ENCODE assay signal across 8 cellular contexts in the genomic region with DNA sequence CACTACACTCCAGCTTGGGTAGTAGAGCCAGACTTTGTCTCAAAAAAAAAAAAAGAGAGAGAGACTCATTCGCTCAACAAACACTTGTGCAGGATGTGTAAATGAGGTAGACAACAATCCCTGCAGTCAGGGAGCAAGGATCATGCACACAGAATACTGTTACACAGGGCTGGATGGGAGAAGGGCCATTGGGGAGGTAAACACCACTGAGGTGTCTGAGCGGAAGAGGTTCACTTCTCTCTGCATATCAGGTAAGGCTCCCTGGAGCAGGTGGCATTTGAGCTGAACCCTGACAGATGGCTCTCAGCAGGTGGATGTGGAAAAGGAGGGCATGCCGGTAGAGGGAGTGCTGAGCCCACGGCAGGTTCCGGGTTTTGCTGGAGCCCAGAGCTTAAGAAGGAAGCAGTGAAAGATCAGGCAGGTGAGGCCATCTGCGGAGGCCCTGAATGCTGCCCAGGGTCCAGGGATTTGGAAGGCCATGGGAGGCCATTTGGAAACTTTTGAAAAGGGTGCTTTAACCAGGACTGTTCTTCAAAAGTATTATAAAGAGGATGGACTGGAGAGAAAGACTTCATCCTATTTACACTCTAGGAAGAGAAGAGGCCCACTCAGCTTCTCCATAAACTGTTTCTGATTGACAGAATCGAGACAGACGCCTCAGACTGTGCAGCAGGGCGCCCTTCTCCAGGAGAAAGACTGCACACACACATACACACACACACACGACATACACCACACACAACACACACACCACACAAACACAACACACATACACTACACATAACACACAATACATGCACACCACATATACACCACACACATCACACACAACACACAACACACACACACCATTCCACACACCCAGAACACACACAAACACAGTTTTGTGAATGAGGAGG.
DNase-seq lines count a peak whose midpoint lies in the region; ATAC-seq, FAIRE-seq and TF ChIP-seq lines count a peak whose summit lies in the region.

No MANE protein-coding gene starts in this region.

- in situ Hi-C loops in HepG2 (cut with HindIII; ENCODE audit: extremely low pct_ligation_motif_present, low pct_unique_long_range_greater_than_20kb): loop anchor here (25.0 kb wide), 1 partner anchor 990 kb away; the partner anchor contains the start of gene CDX2

- peak overlapping the region; percentile 63 for H3K27ac Mint-ChIP-seq in activated naive CD4-positive, alpha-beta T cell treated with anti-CD3 and anti-CD28 coated beads, Interleukin-2, amount 10 ng/mL, durations not matched to agents 7 days and 5 days

- no TSS peak for BruUV-seq in HepG2 (replicated peaks; lab: Mats Ljungman, UMichigan)

- H4K20me1 ChIP-seq in HepG2 (ENCODE audit: insufficient read depth, low read length): no peaks in the 10 kb centered on the region

- peak; percentile 60 for ATAC-seq in HepG2
- no peak for ATAC-seq in GM19455 (IDR thresholded peaks at IDR 0.05; ENCODE audit: unreplicated experiment)
- no peak for ATAC-seq in GM19397 (IDR thresholded peaks at IDR 0.05; ENCODE audit: unreplicated experiment)
- no peak for ATAC-seq in GM18870 (IDR thresholded peaks at IDR 0.05; ENCODE audit: unreplicated experiment)

- peak; percentile 87 for FAIRE-seq in HepG2 (lab: Jason Lieb, UNC)

- POLR2A ChIA-PET in HepG2 (lab: Yijun Ruan, JAX): interaction anchor here (0.8 to 2.6 kb wide), 3 partner anchors 9 to 367 kb away, joined by 3 to 18 read pairs (median 4); no protein-coding TSS in a partner anchor

- no peaks in the 10 kb centered on the region for H3K36me3 Mint-ChIP-seq in activated naive CD4-positive, alpha-beta T cell treated with anti-CD3 and anti-CD28 coated beads, Interleukin-2, amount 10 ng/mL, durations not matched to agents 7 days and 5 days

- H3K4me1 ChIP-seq in HepG2 (ENCODE audit: insufficient read depth, low read length): peaks cover 97% of the 10 kb centered on the region

- H3K4me3 ChIP-seq in HepG2 (replicated peaks in 1 of 3; ENCODE audit: insufficient read depth in 1 of 3, low read depth in 2 of 3, low read length in 3 of 3): peak overlapping the region in 1 of 3 experiments; percentile 16; a peak in 1 of 6 replicates

- peak; percentile 55 for TF ChIP-seq RAD21 in HepG2 (CRISPR knock-in tag; IDR thresholded peaks at IDR 0.05)

- CTCF ChIA-PET in activated naive CD4-positive, alpha-beta T cell treated with anti-CD3 and anti-CD28 coated beads, Interleukin-2, amount 10 ng/mL, durations not matched to agents 7 days and 5 days (lab: Charles Lee): interaction anchor here (0.6 to 3.1 kb wide), 7 partner anchors 14 to 403 kb away, joined by 3 to 22 read pairs (median 3); no protein-coding TSS in a partner anchor
- CTCF ChIA-PET in HepG2 (lab: Yijun Ruan, JAX; ENCODE audit: low intra/inter-chr PET ratio, low total read pairs): interaction anchor here (1.2 kb wide), 1 partner anchor 11 kb away, joined by 3 read pairs; no protein-coding TSS in a partner anchor

- TF ChIP-seq CTCF in GM10266 (IDR thresholded peaks at IDR 0.05; ENCODE audit: control insufficient read depth, insufficient read depth, low read depth, missing control alignments) (peak; percentile 9), HepG2 (CRISPR knock-in tag; IDR thresholded peaks at IDR 0.05) (peak; percentile 82)

- no peaks in the 10 kb centered on the region for H3K9me3 ChIP-seq in HepG2 (ENCODE audit: low read length)

- intact Hi-C loops in HepG2 (cut with micrococcal nuclease; ENCODE audit: unreplicated experiment): loop anchor here (1.0 kb wide), 1 partner anchor 11 kb away; no protein-coding TSS in a partner anchor

- WGBS in HepG2 (ENCODE audit: low lambda C conversion rate): 3% methylated on average over 10 of the region's 10 CpGs

- H3K36me3 ChIP-seq in HepG2 (replicated peaks in 1 of 2; ENCODE audit: control insufficient read depth in 1 of 2, insufficient read depth in 2 of 2, low read length in 2 of 2): no peaks in the 10 kb centered on the region

- no peak overlapping the region for H2AFZ ChIP-seq in HepG2 (ENCODE audit: low read length)

- H3K27ac ChIP-seq in HepG2 (ENCODE audit: extremely low read length, insufficient read depth, low read length): peak overlapping the region; percentile 48

- peak overlapping the region; percentile 55 for H3K4me2 ChIP-seq in HepG2 (ENCODE audit: low read depth, low read length)

- H3K9me3 Mint-ChIP-seq in activated naive CD4-positive, alpha-beta T cell treated with anti-CD3 and anti-CD28 coated beads, Interleukin-2, amount 10 ng/mL, durations not matched to agents 7 days and 5 days: peaks cover 4% of the 10 kb centered on the region

- DNase-seq in GM10266 (ENCODE audit: extremely low spot score) (peak; percentile 21), HT1080 (ENCODE audit: low read depth) (peak; percentile 58), NOMO-1 treated with dmso at 0.1 percent for 144 hours (lab: John Stamatoyannopoulos, UW; ENCODE audit: unreplicated experiment) (peak; percentile 91), HepG2 (ENCODE audit: low spot score) (peak; percentile 74)
- DNase-seq in activated naive CD4-positive, alpha-beta T cell treated with anti-CD3 and anti-CD28 coated beads, Interleukin-2, amount 10 ng/mL, durations not matched to agents 7 days and 5 days: peak; percentile 53

- H3K79me2 ChIP-seq in HepG2 (ENCODE audit: insufficient read depth, low read length): no peaks in the 10 kb centered on the region

- H3K27me3 ChIP-seq in HepG2 (ENCODE audit: control insufficient read depth in 1 of 2, insufficient read depth in 2 of 2, low read length in 2 of 2): no peaks in the 10 kb centered on the region

- no peak overlapping the region for H3K4me3 Mint-ChIP-seq in activated naive CD4-positive, alpha-beta T cell treated with anti-CD3 and anti-CD28 coated beads, Interleukin-2, amount 10 ng/mL, durations not matched to agents 7 days and 5 days

- no peaks in the 10 kb centered on the region for H3K27me3 Mint-ChIP-seq in activated naive CD4-positive, alpha-beta T cell treated with anti-CD3 and anti-CD28 coated beads, Interleukin-2, amount 10 ng/mL, durations not matched to agents 7 days and 5 days

- TF ChIP-seq EP300 in HepG2 (IDR thresholded peaks at IDR 0.05; ENCODE audit: low read depth in 2 of 2, low read length in 2 of 2) (no peak), HepG2 (CRISPR knock-in tag; IDR thresholded peaks at IDR 0.05; ENCODE audit: borderline replicate concordance) (0 out of 2 replicates have a peak, but pooled peaks have one; percentile 24)

- no peak for TF ChIP-seq POLR2A in HepG2 (IDR thresholded peaks at IDR 0.05; ENCODE audit: insufficient read depth in 1 of 2, low read depth in 2 of 2, low read length in 2 of 2)

- no peak overlapping the region for H3K9ac ChIP-seq in HepG2 (ENCODE audit: insufficient read depth, low read depth, low read length)

- H3K4me1 Mint-ChIP-seq in activated naive CD4-positive, alpha-beta T cell treated with anti-CD3 and anti-CD28 coated beads, Interleukin-2, amount 10 ng/mL, durations not matched to agents 7 days and 5 days: no peaks in the 10 kb centered on the region

TF ChIP-seq in HepG2, 621 proteins besides CTCF, POLR2A, EP300 and RAD21 (continues in another document):
- peak; percentile 88; the same call in 1 of the 2 replicates for TF ChIP-seq TBX2 (CRISPR knock-in tag; IDR thresholded peaks at IDR 0.05; ENCODE audit: borderline replicate concordance)
- no peak for TF ChIP-seq ZNF652 (CRISPR knock-in tag; IDR thresholded peaks at IDR 0.05; ENCODE audit: borderline replicate concordance, low read depth)
- TF ChIP-seq, protein P1, sequence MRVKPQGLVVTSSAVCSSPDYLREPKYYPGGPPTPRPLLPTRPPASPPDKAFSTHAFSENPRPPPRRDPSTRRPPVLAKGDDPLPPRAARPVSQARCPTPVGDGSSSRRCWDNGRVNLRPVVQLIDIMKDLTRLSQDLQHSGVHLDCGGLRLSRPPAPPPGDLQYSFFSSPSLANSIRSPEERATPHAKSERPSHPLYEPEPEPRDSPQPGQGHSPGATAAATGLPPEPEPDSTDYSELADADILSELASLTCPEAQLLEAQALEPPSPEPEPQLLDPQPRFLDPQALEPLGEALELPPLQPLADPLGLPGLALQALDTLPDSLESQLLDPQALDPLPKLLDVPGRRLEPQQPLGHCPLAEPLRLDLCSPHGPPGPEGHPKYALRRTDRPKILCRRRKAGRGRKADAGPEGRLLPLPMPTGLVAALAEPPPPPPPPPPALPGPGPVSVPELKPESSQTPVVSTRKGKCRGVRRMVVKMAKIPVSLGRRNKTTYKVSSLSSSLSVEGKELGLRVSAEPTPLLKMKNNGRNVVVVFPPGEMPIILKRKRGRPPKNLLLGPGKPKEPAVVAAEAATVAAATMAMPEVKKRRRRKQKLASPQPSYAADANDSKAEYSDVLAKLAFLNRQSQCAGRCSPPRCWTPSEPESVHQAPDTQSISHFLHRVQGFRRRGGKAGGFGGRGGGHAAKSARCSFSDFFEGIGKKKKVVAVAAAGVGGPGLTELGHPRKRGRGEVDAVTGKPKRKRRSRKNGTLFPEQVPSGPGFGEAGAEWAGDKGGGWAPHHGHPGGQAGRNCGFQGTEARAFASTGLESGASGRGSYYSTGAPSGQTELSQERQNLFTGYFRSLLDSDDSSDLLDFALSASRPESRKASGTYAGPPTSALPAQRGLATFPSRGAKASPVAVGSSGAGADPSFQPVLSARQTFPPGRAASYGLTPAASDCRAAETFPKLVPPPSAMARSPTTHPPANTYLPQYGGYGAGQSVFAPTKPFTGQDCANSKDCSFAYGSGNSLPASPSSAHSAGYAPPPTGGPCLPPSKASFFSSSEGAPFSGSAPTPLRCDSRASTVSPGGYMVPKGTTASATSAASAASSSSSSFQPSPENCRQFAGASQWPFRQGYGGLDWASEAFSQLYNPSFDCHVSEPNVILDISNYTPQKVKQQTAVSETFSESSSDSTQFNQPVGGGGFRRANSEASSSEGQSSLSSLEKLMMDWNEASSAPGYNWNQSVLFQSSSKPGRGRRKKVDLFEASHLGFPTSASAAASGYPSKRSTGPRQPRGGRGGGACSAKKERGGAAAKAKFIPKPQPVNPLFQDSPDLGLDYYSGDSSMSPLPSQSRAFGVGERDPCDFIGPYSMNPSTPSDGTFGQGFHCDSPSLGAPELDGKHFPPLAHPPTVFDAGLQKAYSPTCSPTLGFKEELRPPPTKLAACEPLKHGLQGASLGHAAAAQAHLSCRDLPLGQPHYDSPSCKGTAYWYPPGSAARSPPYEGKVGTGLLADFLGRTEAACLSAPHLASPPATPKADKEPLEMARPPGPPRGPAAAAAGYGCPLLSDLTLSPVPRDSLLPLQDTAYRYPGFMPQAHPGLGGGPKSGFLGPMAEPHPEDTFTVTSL (CRISPR knock-in tag; IDR thresholded peaks at IDR 0.05; ENCODE audit: borderline replicate concordance): peak; percentile 66; the same call in 1 of the 2 replicates
- TF ChIP-seq SAP130 (CRISPR knock-in tag; IDR thresholded peaks at IDR 0.05; ENCODE audit: low read depth): peak; percentile 47; the same call in 1 of the 2 replicates
- TF ChIP-seq SIX1 (CRISPR knock-in tag; IDR thresholded peaks at IDR 0.05; ENCODE audit: borderline replicate concordance): no peak
- no peak for TF ChIP-seq THYN1 (CRISPR knock-in tag; IDR thresholded peaks at IDR 0.05; ENCODE audit: borderline replicate concordance, low read depth)

Comparison
In these comparisons a context has a peak if more than half of its experiments do, and no peak if none do; other contexts are left out.
1. DNase-seq: peak in every context shown above with its lines; median percentile 91 in NOMO-1 treated with dmso at 0.1 percent for 144 hours; 74 in HepG2; 58 in HT1080; 53 in activated naive CD4-positive, alpha-beta T cell treated with anti-CD3 and anti-CD28 coated beads, Interleukin-2, amount 10 ng/mL, durations not matched to agents 7 days and 5 days; 21 in GM10266.